ENCODE assay signal across 16 cellular contexts in the genomic region with DNA sequence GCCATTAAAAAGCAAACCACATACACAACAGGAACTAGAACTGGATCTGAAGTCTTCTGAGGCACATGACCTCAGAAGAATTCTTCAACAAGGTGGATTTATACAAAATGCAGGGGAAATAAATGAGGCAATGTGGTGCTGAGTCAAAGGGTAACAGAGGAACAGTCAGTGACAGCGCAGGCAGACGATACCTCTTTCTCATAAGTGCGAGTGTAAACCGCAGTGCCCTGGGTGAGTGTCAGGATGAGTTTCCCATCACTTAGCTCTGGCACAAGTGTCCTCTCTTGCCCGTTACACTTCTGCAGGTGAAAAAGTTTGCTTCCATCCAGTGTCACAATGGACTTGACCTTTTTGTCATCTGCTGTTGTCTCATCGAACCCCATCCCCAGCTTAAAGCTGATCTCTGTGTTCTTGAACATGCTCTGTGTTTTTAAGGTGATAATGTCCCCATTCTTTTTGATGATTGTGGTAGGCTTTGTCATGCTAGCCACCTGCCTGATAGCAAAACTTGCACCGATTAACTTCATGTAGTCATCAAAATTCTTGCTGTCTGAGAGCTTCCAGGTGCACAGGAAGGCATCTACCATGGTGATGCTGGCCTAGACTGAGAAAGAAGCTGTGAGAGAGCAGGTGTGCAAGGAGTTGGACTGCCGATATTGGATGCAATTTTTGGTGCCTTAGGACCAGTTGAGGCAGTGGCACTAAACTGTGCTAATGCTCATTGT.
A peak's percentile ranks its signal among the peaks of the same experiment; 100 is the strongest.
DNase-seq lines count a peak whose midpoint lies in the region; ATAC-seq, FAIRE-seq and TF ChIP-seq lines count a peak whose summit lies in the region.
"Had no signal": no experiment of that assay in that cellular context is flagged by ENCODE, and none has a peak within 500 bp of the region (broad histone marks: within the 10 kb centered on the region; RNA-seq: fewer than 3 reads in every experiment).

No MANE protein-coding gene starts in this region.

- no peak overlapping the region for H3K4me3 Mint-ChIP-seq in GM23338
- H3K4me3 Mint-ChIP-seq in activated CD8-positive, alpha-beta T cell treated with anti-CD3 and anti-CD28 coated beads, Interleukin-2, amount 10 ng/mL, durations not matched to agents 7 days and 5 days = no peak overlapping the region
- H3K4me3 Mint-ChIP-seq in stimulated activated naive CD8-positive, alpha-beta T cell treated with anti-CD3 and anti-CD28 coated beads, Interleukin-15, Interleukin-2, amounts not matched to agents 100 ng/mL and 50 ng/mL, for 24 hours = no peak overlapping the region
- H3K4me3 Mint-ChIP-seq: dendritic cell treated with granulocyte-macrophage colony-stimulating factor and Interleukin-4, amounts not matched to agents 40 ng/mL and 50 ng/mL, for 4 days; neural progenitor cell had no signal

- peaks cover 14% of the 10 kb centered on the region for H3K4me1 ChIP-seq in GM23338 (ENCODE audit: insufficient read depth)

- H3K4me1 Mint-ChIP-seq in GM23338 = peaks cover 24% of the 10 kb centered on the region
- H3K4me1 Mint-ChIP-seq in activated CD8-positive, alpha-beta T cell treated with anti-CD3 and anti-CD28 coated beads, Interleukin-2, amount 10 ng/mL, durations not matched to agents 7 days and 5 days (ENCODE audit: low read depth) = peaks cover 59% of the 10 kb centered on the region
- peaks cover 64% of the 10 kb centered on the region for H3K4me1 Mint-ChIP-seq in stimulated activated naive CD8-positive, alpha-beta T cell treated with anti-CD3 and anti-CD28 coated beads, Interleukin-15, Interleukin-2, amounts not matched to agents 100 ng/mL and 50 ng/mL, for 24 hours (ENCODE audit: low read depth)

- CTCF ChIA-PET in activated CD8-positive, alpha-beta T cell treated with anti-CD3 and anti-CD28 coated beads, Interleukin-2, amount 10 ng/mL, durations not matched to agents 7 days and 5 days (lab: Charles Lee) = interaction anchor here (1.0 to 1.3 kb wide), 3 partner anchors 10 to 24 kb away, joined by 3 to 5 read pairs (median 3); no protein-coding TSS in a partner anchor

- H2AFZ ChIP-seq in GM23338 = peak overlapping the region; percentile 84; the same call in 1 of the 2 replicates

- no peak for TF ChIP-seq CTCF in GM23338 (conservative IDR thresholded peaks at IDR 0.05; ENCODE audit: low read depth in 2 of 2)

- H3K4me3 ChIP-seq in GM23338 = no peak overlapping the region
- H3K4me3 ChIP-seq: neural progenitor cell, SK-N-MC had no signal

- H3K36me3 Mint-ChIP-seq in GM23338 (ENCODE audit: low read depth) = no peaks in the 10 kb centered on the region
- peaks cover 6% of the 10 kb centered on the region for H3K36me3 Mint-ChIP-seq in activated CD8-positive, alpha-beta T cell treated with anti-CD3 and anti-CD28 coated beads, Interleukin-2, amount 10 ng/mL, durations not matched to agents 7 days and 5 days (ENCODE audit: low read depth)
- peaks cover 5% of the 10 kb centered on the region for H3K36me3 Mint-ChIP-seq in stimulated activated naive CD8-positive, alpha-beta T cell treated with anti-CD3 and anti-CD28 coated beads, Interleukin-15, Interleukin-2, amounts not matched to agents 100 ng/mL and 50 ng/mL, for 24 hours (ENCODE audit: low read depth)
- H3K36me3 Mint-ChIP-seq: neural progenitor cell had no signal

- no peak overlapping the region for H3K27ac Mint-ChIP-seq in GM23338
- H3K27ac Mint-ChIP-seq in activated CD8-positive, alpha-beta T cell treated with anti-CD3 and anti-CD28 coated beads, Interleukin-2, amount 10 ng/mL, durations not matched to agents 7 days and 5 days = no peak overlapping the region
- H3K27ac Mint-ChIP-seq in stimulated activated naive CD8-positive, alpha-beta T cell treated with anti-CD3 and anti-CD28 coated beads, Interleukin-15, Interleukin-2, amounts not matched to agents 100 ng/mL and 50 ng/mL, for 24 hours = peak overlapping the region; percentile 42
- H3K27ac Mint-ChIP-seq: dendritic cell treated with granulocyte-macrophage colony-stimulating factor and Interleukin-4, amounts not matched to agents 40 ng/mL and 50 ng/mL, for 4 days; neural progenitor cell had no signal

- H3K27me3 Mint-ChIP-seq in GM23338 (ENCODE audit: insufficient read depth, low read depth, poor library complexity) = no peaks in the 10 kb centered on the region
- no peaks in the 10 kb centered on the region for H3K27me3 Mint-ChIP-seq in activated CD8-positive, alpha-beta T cell treated with anti-CD3 and anti-CD28 coated beads, Interleukin-2, amount 10 ng/mL, durations not matched to agents 7 days and 5 days (ENCODE audit: low read depth)
- no peaks in the 10 kb centered on the region for H3K27me3 Mint-ChIP-seq in stimulated activated naive CD8-positive, alpha-beta T cell treated with anti-CD3 and anti-CD28 coated beads, Interleukin-15, Interleukin-2, amounts not matched to agents 100 ng/mL and 50 ng/mL, for 24 hours
- H3K27me3 Mint-ChIP-seq: dendritic cell treated with granulocyte-macrophage colony-stimulating factor and Interleukin-4, amounts not matched to agents 40 ng/mL and 50 ng/mL, for 4 days had no signal

- ATAC-seq in GM23338 = no peak
- peak; percentile 34 for ATAC-seq in activated CD8-positive, alpha-beta T cell treated with anti-CD3 and anti-CD28 coated beads, Interleukin-2, amount 10 ng/mL, durations not matched to agents 7 days and 5 days

- H3K9me2 ChIP-seq in GM23338 (ENCODE audit: insufficient read depth) = peaks cover 3% of the 10 kb centered on the region; the same call in 1 of the 2 replicates

- no peak for FAIRE-seq in H54 (lab: Jason Lieb, UNC)

- no peak overlapping the region for H3K4me2 ChIP-seq in GM23338
- H3K4me2 ChIP-seq: neural progenitor cell had no signal

- no peaks in the 10 kb centered on the region for H3F3A ChIP-seq in GM23338 (replicated peaks; ENCODE audit: low read depth)

- no peaks in the 10 kb centered on the region for H4K20me1 ChIP-seq in GM23338 (replicated peaks; ENCODE audit: insufficient read depth)

- no peaks in the 10 kb centered on the region for H3K36me3 ChIP-seq in GM23338 (ENCODE audit: insufficient read depth)
- H3K36me3 ChIP-seq: neural progenitor cell had no signal

- peak; percentile 63 for DNase-seq in stimulated activated CD4-positive, alpha-beta T cell treated with anti-CD3 and anti-CD28 coated beads, Interleukin-15, amount 100 ng/mL, for 24 hours
- no peak for DNase-seq in stimulated activated CD4-positive, alpha-beta T cell treated with anti-CD3 and anti-CD28 coated beads, Interleukin-4, amount 100 ng/mL, for 4 hours
- DNase-seq in GM23338 (ENCODE audit: low spot score) (no peak), NCI-H748 treated with DMSO at 0.1 percent for 48 hours (lab: John Stamatoyannopoulos, UW) (no peak), H54 (ENCODE audit: insufficient read length, low spot score) (no peak), NOMO-1 treated with dmso at 0.1 percent for 144 hours (lab: John Stamatoyannopoulos, UW; ENCODE audit: unreplicated experiment) (no peak)
- no peak for DNase-seq in activated CD8-positive, alpha-beta T cell treated with anti-CD3 and anti-CD28 coated beads, Interleukin-2, amount 10 ng/mL, durations not matched to agents 7 days and 5 days
- DNase-seq: AML-193, aorta, mesenchymal stem cell, NCI-H187, NCI-H510A had no signal

- POLR2A ChIA-PET in activated CD8-positive, alpha-beta T cell treated with anti-CD3 and anti-CD28 coated beads, Interleukin-2, amount 10 ng/mL, durations not matched to agents 7 days and 5 days (lab: Charles Lee) = interaction anchor here (0.9 kb wide), 1 partner anchor 9 kb away, joined by 4 read pairs; no protein-coding TSS in a partner anchor

- no peaks in the 10 kb centered on the region for H3K27me3 ChIP-seq in GM23338 (ENCODE audit: insufficient read depth)
- H3K27me3 ChIP-seq: neural progenitor cell had no signal

- no peak for TF ChIP-seq POLR2A in H54 (IDR thresholded peaks at IDR 0.05; ENCODE audit: low read depth, low read length)

- H3K9me3 Mint-ChIP-seq in GM23338 = no peaks in the 10 kb centered on the region; the same call in 2 of the 3 replicates
- no peaks in the 10 kb centered on the region for H3K9me3 Mint-ChIP-seq in activated CD8-positive, alpha-beta T cell treated with anti-CD3 and anti-CD28 coated beads, Interleukin-2, amount 10 ng/mL, durations not matched to agents 7 days and 5 days (ENCODE audit: insufficient read depth)
- no peaks in the 10 kb centered on the region for H3K9me3 Mint-ChIP-seq in stimulated activated naive CD8-positive, alpha-beta T cell treated with anti-CD3 and anti-CD28 coated beads, Interleukin-15, Interleukin-2, amounts not matched to agents 100 ng/mL and 50 ng/mL, for 24 hours
- H3K9me3 Mint-ChIP-seq: dendritic cell treated with granulocyte-macrophage colony-stimulating factor and Interleukin-4, amounts not matched to agents 40 ng/mL and 50 ng/mL, for 4 days; neural progenitor cell had no signal

- H3K79me2 ChIP-seq in GM23338 (replicated peaks; ENCODE audit: insufficient read depth) = no peaks in the 10 kb centered on the region

- H3K27ac ChIP-seq in GM23338 (ENCODE audit: low read depth) = no peak overlapping the region
- H3K27ac ChIP-seq: neural progenitor cell, SK-N-MC had no signal
